Comparison of ENCODE assay signal across 1 cellular context in the genomic region with DNA sequence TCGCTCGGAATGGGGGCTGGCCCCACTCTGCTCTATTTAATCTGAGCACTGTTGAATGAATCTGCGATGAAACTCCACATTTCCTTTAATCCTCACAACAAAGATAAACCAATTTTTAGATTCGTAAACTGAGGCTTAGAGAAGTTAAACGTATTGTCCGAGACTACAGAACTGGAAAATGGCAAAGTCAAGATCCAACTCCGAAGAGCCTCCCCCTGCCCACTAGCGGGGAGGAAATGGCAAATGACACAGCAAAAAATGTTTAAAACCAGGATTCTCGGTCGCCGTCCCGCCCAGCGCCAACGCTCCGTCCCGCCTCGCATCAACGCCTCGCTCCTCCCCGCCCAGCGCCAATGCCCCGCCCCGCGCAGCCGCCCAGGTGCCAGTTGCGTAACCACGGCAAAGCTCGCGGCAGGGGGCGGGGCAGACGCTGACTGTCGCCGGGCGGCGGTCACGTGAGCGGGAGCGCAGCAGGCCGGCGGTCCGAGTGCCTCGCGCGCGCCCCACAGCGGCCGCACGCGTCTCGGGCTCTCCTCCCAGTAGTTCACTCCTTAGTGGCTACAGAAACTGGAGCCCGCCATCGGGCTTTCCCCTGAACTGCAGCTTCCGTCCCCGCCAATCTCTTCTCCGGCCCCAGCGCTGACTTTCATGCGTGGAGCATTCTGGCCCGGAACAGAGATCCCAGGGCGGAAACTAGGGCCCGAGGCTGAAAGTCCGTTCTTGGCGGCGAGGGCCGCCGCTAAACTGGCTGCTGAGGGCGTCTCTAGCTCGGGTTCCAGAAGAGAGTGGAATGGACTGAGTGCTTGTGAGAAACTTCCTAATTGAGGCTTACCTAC.
TF ChIP-seq lines count a peak whose summit lies in the region.

No MANE protein-coding gene starts in this region.

TF ChIP-seq in HepG2, 621 proteins besides CTCF, POLR2A, EP300 and RAD21 (continued from another document and continues in another):
- TF ChIP-seq, protein P1, sequence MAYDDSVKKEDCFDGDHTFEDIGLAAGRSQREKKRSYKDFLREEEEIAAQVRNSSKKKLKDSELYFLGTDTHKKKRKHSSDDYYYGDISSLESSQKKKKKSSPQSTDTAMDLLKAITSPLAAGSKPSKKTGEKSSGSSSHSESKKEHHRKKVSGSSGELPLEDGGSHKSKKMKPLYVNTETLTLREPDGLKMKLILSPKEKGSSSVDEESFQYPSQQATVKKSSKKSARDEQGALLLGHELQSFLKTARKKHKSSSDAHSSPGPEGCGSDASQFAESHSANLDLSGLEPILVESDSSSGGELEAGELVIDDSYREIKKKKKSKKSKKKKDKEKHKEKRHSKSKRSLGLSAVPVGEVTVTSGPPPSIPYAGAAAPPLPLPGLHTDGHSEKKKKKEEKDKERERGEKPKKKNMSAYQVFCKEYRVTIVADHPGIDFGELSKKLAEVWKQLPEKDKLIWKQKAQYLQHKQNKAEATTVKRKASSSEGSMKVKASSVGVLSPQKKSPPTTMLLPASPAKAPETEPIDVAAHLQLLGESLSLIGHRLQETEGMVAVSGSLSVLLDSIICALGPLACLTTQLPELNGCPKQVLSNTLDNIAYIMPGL (CRISPR knock-in tag; IDR thresholded peaks at IDR 0.05; ENCODE audit: borderline replicate concordance in 1 of 2, low read depth in 1 of 2): peak; percentile 91 to 93
- no peak for TF ChIP-seq ZNF550 (CRISPR knock-in tag; IDR thresholded peaks at IDR 0.05; ENCODE audit: borderline replicate concordance)
- peak; percentile 80 for TF ChIP-seq HNRNPLL (IDR thresholded peaks at IDR 0.05; ENCODE audit: low read depth, low read length, poor library complexity, severe bottlenecking)
- TF ChIP-seq, protein P2, sequence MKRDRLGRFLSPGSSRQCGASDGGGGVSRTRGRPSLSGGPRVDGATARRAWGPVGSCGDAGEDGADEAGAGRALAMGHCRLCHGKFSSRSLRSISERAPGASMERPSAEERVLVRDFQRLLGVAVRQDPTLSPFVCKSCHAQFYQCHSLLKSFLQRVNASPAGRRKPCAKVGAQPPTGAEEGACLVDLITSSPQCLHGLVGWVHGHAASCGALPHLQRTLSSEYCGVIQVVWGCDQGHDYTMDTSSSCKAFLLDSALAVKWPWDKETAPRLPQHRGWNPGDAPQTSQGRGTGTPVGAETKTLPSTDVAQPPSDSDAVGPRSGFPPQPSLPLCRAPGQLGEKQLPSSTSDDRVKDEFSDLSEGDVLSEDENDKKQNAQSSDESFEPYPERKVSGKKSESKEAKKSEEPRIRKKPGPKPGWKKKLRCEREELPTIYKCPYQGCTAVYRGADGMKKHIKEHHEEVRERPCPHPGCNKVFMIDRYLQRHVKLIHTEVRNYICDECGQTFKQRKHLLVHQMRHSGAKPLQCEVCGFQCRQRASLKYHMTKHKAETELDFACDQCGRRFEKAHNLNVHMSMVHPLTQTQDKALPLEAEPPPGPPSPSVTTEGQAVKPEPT (CRISPR knock-in tag; IDR thresholded peaks at IDR 0.05; ENCODE audit: low read depth): no peak
- peak; percentile 82; the same call in 1 of the 2 replicates for TF ChIP-seq MEIS2 (CRISPR knock-in tag; IDR thresholded peaks at IDR 0.05)
- TF ChIP-seq, protein P3, sequence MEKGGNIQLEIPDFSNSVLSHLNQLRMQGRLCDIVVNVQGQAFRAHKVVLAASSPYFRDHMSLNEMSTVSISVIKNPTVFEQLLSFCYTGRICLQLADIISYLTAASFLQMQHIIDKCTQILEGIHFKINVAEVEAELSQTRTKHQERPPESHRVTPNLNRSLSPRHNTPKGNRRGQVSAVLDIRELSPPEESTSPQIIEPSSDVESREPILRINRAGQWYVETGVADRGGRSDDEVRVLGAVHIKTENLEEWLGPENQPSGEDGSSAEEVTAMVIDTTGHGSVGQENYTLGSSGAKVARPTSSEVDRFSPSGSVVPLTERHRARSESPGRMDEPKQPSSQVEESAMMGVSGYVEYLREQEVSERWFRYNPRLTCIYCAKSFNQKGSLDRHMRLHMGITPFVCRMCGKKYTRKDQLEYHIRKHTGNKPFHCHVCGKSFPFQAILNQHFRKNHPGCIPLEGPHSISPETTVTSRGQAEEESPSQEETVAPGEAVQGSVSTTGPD (CRISPR knock-in tag; IDR thresholded peaks at IDR 0.05): no peak
- TF ChIP-seq HOXA9 (CRISPR knock-in tag; IDR thresholded peaks at IDR 0.05; ENCODE audit: borderline replicate concordance): peak; percentile 48; the same call in 1 of the 2 replicates
- no peak for TF ChIP-seq ZNF782 (CRISPR knock-in tag; IDR thresholded peaks at IDR 0.05; ENCODE audit: borderline replicate concordance)
- TF ChIP-seq, protein P4, sequence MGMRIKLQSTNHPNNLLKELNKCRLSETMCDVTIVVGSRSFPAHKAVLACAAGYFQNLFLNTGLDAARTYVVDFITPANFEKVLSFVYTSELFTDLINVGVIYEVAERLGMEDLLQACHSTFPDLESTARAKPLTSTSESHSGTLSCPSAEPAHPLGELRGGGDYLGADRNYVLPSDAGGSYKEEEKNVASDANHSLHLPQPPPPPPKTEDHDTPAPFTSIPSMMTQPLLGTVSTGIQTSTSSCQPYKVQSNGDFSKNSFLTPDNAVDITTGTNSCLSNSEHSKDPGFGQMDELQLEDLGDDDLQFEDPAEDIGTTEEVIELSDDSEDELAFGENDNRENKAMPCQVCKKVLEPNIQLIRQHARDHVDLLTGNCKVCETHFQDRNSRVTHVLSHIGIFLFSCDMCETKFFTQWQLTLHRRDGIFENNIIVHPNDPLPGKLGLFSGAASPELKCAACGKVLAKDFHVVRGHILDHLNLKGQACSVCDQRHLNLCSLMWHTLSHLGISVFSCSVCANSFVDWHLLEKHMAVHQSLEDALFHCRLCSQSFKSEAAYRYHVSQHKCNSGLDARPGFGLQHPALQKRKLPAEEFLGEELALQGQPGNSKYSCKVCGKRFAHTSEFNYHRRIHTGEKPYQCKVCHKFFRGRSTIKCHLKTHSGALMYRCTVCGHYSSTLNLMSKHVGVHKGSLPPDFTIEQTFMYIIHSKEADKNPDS (CRISPR knock-in tag; IDR thresholded peaks at IDR 0.05): peak; percentile 41; the same call in 1 of the 2 replicates
- TF ChIP-seq, protein P5, sequence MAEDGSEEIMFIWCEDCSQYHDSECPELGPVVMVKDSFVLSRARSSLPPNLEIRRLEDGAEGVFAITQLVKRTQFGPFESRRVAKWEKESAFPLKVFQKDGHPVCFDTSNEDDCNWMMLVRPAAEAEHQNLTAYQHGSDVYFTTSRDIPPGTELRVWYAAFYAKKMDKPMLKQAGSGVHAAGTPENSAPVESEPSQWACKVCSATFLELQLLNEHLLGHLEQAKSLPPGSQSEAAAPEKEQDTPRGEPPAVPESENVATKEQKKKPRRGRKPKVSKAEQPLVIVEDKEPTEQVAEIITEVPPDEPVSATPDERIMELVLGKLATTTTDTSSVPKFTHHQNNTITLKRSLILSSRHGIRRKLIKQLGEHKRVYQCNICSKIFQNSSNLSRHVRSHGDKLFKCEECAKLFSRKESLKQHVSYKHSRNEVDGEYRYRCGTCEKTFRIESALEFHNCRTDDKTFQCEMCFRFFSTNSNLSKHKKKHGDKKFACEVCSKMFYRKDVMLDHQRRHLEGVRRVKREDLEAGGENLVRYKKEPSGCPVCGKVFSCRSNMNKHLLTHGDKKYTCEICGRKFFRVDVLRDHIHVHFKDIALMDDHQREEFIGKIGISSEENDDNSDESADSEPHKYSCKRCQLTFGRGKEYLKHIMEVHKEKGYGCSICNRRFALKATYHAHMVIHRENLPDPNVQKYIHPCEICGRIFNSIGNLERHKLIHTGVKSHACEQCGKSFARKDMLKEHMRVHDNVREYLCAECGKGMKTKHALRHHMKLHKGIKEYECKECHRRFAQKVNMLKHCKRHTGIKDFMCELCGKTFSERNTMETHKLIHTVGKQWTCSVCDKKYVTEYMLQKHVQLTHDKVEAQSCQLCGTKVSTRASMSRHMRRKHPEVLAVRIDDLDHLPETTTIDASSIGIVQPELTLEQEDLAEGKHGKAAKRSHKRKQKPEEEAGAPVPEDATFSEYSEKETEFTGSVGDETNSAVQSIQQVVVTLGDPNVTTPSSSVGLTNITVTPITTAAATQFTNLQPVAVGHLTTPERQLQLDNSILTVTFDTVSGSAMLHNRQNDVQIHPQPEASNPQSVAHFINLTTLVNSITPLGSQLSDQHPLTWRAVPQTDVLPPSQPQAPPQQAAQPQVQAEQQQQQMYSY (CRISPR knock-in tag; IDR thresholded peaks at IDR 0.05): peak; percentile 78; the same call in 1 of the 2 replicates
- no peak for TF ChIP-seq REXO4 (CRISPR knock-in tag; IDR thresholded peaks at IDR 0.05; ENCODE audit: borderline replicate concordance)
- TF ChIP-seq XBP1 (CRISPR knock-in tag; IDR thresholded peaks at IDR 0.05): no peak
- TF ChIP-seq ZNF670 (CRISPR knock-in tag; IDR thresholded peaks at IDR 0.05; ENCODE audit: borderline replicate concordance): 0 out of 2 replicates have a peak, but pooled peaks have one; percentile 33
- TF ChIP-seq ZNF549 (CRISPR knock-in tag; IDR thresholded peaks at IDR 0.05): no peak
- TF ChIP-seq, protein P6, sequence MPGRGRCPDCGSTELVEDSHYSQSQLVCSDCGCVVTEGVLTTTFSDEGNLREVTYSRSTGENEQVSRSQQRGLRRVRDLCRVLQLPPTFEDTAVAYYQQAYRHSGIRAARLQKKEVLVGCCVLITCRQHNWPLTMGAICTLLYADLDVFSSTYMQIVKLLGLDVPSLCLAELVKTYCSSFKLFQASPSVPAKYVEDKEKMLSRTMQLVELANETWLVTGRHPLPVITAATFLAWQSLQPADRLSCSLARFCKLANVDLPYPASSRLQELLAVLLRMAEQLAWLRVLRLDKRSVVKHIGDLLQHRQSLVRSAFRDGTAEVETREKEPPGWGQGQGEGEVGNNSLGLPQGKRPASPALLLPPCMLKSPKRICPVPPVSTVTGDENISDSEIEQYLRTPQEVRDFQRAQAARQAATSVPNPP (CRISPR knock-in tag; IDR thresholded peaks at IDR 0.05): no peak; the same call in 1 of the 2 replicates
- TF ChIP-seq ZNF235 (CRISPR knock-in tag; IDR thresholded peaks at IDR 0.05; ENCODE audit: borderline replicate concordance): no peak
- no peak; the same call in none of the 2 replicates for TF ChIP-seq NKX3-1 (CRISPR knock-in tag; IDR thresholded peaks at IDR 0.05)
- TF ChIP-seq, protein P7, sequence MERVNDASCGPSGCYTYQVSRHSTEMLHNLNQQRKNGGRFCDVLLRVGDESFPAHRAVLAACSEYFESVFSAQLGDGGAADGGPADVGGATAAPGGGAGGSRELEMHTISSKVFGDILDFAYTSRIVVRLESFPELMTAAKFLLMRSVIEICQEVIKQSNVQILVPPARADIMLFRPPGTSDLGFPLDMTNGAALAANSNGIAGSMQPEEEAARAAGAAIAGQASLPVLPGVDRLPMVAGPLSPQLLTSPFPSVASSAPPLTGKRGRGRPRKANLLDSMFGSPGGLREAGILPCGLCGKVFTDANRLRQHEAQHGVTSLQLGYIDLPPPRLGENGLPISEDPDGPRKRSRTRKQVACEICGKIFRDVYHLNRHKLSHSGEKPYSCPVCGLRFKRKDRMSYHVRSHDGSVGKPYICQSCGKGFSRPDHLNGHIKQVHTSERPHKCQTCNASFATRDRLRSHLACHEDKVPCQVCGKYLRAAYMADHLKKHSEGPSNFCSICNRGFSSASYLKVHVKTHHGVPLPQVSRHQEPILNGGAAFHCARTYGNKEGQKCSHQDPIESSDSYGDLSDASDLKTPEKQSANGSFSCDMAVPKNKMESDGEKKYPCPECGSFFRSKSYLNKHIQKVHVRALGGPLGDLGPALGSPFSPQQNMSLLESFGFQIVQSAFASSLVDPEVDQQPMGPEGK (CRISPR knock-in tag; IDR thresholded peaks at IDR 0.05): peak; percentile 77
- TF ChIP-seq, protein P8, sequence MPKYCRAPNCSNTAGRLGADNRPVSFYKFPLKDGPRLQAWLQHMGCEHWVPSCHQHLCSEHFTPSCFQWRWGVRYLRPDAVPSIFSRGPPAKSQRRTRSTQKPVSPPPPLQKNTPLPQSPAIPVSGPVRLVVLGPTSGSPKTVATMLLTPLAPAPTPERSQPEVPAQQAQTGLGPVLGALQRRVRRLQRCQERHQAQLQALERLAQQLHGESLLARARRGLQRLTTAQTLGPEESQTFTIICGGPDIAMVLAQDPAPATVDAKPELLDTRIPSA (CRISPR knock-in tag; IDR thresholded peaks at IDR 0.05; ENCODE audit: borderline replicate concordance): no peak
- no peak for TF ChIP-seq SETDB1 (CRISPR knock-in tag; IDR thresholded peaks at IDR 0.05; ENCODE audit: borderline replicate concordance)
- TF ChIP-seq RBFOX2 (IDR thresholded peaks at IDR 0.05; ENCODE audit: low read depth, low read length): peak; percentile 85
- no peak for TF ChIP-seq JDP2 (CRISPR knock-in tag; IDR thresholded peaks at IDR 0.05; ENCODE audit: borderline replicate concordance)
- TF ChIP-seq ZNF841 (CRISPR knock-in tag; IDR thresholded peaks at IDR 0.05; ENCODE audit: borderline replicate concordance): peak; percentile 80; the same call in 1 of the 2 replicates
- TF ChIP-seq ZMYM4 (CRISPR knock-in tag; IDR thresholded peaks at IDR 0.05): peak; percentile 95
- TF ChIP-seq ZNF205 (CRISPR knock-in tag; IDR thresholded peaks at IDR 0.05): no peak; the same call in 1 of the 2 replicates
- peak; percentile 98 for TF ChIP-seq NFE2L2 (IDR thresholded peaks at IDR 0.05; ENCODE audit: low read length)
- TF ChIP-seq, protein P9, sequence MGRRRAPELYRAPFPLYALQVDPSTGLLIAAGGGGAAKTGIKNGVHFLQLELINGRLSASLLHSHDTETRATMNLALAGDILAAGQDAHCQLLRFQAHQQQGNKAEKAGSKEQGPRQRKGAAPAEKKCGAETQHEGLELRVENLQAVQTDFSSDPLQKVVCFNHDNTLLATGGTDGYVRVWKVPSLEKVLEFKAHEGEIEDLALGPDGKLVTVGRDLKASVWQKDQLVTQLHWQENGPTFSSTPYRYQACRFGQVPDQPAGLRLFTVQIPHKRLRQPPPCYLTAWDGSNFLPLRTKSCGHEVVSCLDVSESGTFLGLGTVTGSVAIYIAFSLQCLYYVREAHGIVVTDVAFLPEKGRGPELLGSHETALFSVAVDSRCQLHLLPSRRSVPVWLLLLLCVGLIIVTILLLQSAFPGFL (CRISPR knock-in tag; IDR thresholded peaks at IDR 0.05): no peak
- TF ChIP-seq, protein P10, sequence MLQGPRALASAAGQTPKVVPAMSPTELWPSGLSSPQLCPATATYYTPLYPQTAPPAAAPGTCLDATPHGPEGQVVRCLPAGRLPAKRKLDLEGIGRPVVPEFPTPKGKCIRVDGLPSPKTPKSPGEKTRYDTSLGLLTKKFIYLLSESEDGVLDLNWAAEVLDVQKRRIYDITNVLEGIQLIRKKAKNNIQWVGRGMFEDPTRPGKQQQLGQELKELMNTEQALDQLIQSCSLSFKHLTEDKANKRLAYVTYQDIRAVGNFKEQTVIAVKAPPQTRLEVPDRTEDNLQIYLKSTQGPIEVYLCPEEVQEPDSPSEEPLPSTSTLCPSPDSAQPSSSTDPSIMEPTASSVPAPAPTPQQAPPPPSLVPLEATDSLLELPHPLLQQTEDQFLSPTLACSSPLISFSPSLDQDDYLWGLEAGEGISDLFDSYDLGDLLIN (CRISPR knock-in tag; IDR thresholded peaks at IDR 0.05; ENCODE audit: borderline replicate concordance): peak; percentile 48; the same call in 1 of the 2 replicates
- no peak for TF ChIP-seq ZNF367 (CRISPR knock-in tag; IDR thresholded peaks at IDR 0.05; ENCODE audit: borderline replicate concordance)
- peak; percentile 75 for TF ChIP-seq ZNF441 (CRISPR knock-in tag; IDR thresholded peaks at IDR 0.05; ENCODE audit: borderline replicate concordance)
- no peak for TF ChIP-seq ZNF446 (CRISPR knock-in tag; IDR thresholded peaks at IDR 0.05)
- TF ChIP-seq, protein P11, sequence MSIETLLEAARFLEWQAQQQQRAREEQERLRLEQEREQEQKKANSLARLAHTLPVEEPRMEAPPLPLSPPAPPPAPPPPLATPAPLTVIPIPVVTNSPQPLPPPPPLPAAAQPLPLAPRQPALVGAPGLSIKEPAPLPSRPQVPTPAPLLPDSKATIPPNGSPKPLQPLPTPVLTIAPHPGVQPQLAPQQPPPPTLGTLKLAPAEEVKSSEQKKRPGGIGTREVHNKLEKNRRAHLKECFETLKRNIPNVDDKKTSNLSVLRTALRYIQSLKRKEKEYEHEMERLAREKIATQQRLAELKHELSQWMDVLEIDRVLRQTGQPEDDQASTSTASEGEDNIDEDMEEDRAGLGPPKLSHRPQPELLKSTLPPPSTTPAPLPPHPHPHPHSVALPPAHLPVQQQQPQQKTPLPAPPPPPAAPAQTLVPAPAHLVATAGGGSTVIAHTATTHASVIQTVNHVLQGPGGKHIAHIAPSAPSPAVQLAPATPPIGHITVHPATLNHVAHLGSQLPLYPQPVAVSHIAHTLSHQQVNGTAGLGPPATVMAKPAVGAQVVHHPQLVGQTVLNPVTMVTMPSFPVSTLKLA (IDR thresholded peaks at IDR 0.05): peak; percentile 46
- no peak for TF ChIP-seq HMGA1 (CRISPR knock-in tag; conservative IDR thresholded peaks at IDR 0.05)
